1 cellular context compared by ENCODE assay signal in genomic region chr19:56377105-56377924, GRCh38.
TF ChIP-seq lines count a peak whose summit lies in the region.

No MANE protein-coding gene starts in this region.

TF ChIP-seq in HEK293, 187 proteins besides CTCF, POLR2A, EP300 and RAD21:
- TF ChIP-seq REST (tag by site-specific recombination; IDR thresholded peaks at IDR 0.05): no peak
- TF ChIP-seq ZNF138 (tag by site-specific recombination; IDR thresholded peaks at IDR 0.05; ENCODE audit: borderline replicate concordance): no peak
- TF ChIP-seq ZNF2 (tag by site-specific recombination; IDR thresholded peaks at IDR 0.05): no peak
- no peak for TF ChIP-seq AEBP2 (tag by site-specific recombination; IDR thresholded peaks at IDR 0.05; ENCODE audit: borderline replicate concordance)
- TF ChIP-seq, protein P1, sequence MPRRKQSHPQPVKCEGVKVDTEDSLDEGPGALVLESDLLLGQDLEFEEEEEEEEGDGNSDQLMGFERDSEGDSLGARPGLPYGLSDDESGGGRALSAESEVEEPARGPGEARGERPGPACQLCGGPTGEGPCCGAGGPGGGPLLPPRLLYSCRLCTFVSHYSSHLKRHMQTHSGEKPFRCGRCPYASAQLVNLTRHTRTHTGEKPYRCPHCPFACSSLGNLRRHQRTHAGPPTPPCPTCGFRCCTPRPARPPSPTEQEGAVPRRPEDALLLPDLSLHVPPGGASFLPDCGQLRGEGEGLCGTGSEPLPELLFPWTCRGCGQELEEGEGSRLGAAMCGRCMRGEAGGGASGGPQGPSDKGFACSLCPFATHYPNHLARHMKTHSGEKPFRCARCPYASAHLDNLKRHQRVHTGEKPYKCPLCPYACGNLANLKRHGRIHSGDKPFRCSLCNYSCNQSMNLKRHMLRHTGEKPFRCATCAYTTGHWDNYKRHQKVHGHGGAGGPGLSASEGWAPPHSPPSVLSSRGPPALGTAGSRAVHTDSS (tag by site-specific recombination; IDR thresholded peaks at IDR 0.05): no peak
- TF ChIP-seq YY1 (tag by site-specific recombination; IDR thresholded peaks at IDR 0.05): no peak
- peak; percentile 50; the same call in 1 of the 2 replicates for TF ChIP-seq ZNF274 (IDR thresholded peaks at IDR 0.05; ENCODE audit: low read length)
- TF ChIP-seq ZNF274 (tag by site-specific recombination; IDR thresholded peaks at IDR 0.05; ENCODE audit: borderline replicate concordance): no peak; the same call in 1 of the 2 replicates
- TF ChIP-seq SETDB1 (IDR thresholded peaks at IDR 0.05; ENCODE audit: insufficient read length, low read length): peak; percentile 39
- no peak for TF ChIP-seq PRDM1 (tag by site-specific recombination; IDR thresholded peaks at IDR 0.05)
- no peak for TF ChIP-seq ZBTB21 (tag by site-specific recombination; IDR thresholded peaks at IDR 0.05)
- TF ChIP-seq SP2 (tag by site-specific recombination; IDR thresholded peaks at IDR 0.05): no peak
- TF ChIP-seq, protein P2, sequence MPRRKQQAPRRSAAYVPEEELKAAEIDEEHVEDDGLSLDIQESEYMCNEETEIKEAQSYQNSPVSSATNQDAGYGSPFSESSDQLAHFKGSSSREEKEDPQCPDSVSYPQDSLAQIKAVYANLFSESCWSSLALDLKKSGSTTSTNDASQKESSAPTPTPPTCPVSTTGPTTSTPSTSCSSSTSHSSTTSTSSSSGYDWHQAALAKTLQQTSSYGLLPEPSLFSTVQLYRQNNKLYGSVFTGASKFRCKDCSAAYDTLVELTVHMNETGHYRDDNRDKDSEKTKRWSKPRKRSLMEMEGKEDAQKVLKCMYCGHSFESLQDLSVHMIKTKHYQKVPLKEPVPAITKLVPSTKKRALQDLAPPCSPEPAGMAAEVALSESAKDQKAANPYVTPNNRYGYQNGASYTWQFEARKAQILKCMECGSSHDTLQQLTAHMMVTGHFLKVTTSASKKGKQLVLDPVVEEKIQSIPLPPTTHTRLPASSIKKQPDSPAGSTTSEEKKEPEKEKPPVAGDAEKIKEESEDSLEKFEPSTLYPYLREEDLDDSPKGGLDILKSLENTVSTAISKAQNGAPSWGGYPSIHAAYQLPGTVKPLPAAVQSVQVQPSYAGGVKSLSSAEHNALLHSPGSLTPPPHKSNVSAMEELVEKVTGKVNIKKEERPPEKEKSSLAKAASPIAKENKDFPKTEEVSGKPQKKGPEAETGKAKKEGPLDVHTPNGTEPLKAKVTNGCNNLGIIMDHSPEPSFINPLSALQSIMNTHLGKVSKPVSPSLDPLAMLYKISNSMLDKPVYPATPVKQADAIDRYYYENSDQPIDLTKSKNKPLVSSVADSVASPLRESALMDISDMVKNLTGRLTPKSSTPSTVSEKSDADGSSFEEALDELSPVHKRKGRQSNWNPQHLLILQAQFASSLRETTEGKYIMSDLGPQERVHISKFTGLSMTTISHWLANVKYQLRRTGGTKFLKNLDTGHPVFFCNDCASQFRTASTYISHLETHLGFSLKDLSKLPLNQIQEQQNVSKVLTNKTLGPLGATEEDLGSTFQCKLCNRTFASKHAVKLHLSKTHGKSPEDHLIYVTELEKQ (tag by site-specific recombination; IDR thresholded peaks at IDR 0.05; ENCODE audit: borderline replicate concordance): no peak
